ENCODE assay signal across 8 cellular contexts in the genomic region with DNA sequence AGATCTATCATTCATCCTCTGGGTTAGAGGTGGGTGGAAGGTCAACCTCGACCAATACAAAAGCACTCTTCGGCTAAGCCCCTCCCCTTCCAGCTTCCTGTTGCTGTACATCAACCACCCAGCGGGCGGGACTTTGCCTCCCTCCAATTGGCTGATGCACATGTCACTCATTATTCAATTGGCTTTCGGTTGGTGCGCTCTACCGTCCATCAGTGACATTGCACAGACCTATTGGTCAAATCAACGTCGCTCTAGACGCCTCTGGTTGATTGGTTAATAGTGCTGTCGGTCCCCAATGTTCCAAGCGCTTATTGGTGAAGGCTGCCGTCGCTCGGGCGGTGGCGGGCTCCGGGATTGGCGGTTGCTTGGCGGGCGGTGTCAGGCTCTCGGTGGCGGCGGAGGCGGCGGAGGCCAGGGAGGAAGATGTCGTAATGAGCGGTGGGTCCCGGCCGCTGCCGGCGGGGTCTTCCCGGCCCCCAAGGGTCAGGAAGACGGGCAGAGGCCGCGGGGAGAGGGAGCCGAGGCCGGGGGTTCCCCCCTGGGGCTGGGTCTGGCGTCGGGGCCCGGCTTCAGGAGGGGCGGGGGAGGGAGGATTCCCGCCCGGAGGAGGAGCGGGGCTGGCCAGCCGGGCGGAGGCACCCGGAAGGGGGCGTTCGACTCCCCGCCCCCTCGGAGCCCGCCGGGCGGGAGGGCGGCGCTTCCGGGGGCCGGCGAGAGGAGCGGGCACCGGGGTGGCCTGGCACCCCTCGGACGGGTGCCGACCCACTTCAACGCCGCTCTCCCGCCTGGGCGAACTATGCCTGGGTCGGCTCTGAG. TPM values are rescaled to one million over a fixed set of nuclear protein-coding genes. Genes with fewer than 3 reads are reported as not detected.
A peak's percentile ranks its signal among the peaks of the same experiment; 100 is the strongest.
DNase-seq lines count a peak whose midpoint lies in the region; ATAC-seq and TF ChIP-seq lines count a peak whose summit lies in the region.

A gene (plus strand): TSS at position 381 of the 816 bp plus-strand sequence. CDS start 51 bp downstream, at position 432.

- no peaks in the 10 kb centered on the region for H3K9me2 ChIP-seq in PC-3 (replicated peaks; ENCODE audit: low read length)

- no peaks in the 10 kb centered on the region for H4K20me1 ChIP-seq in PC-3 (ENCODE audit: low read length)

- H3K27ac ChIP-seq in PC-3 (ENCODE audit: low read length) (peak within 1 kb of the TSS; percentile 77), epithelial cell of prostate (peak within 1 kb of the TSS; percentile 84)

- H3K36me3 ChIP-seq in PC-3 (ENCODE audit: low read depth, low read length) (no peaks in the 10 kb centered on the region), mucosa of descending colon (ENCODE audit: low read depth) (peaks cover 3% of the 10 kb centered on the region)

- H3K4me2 ChIP-seq in PC-3 (ENCODE audit: low read length) = peak within 1 kb of the TSS; percentile 96

- H3K9ac ChIP-seq in PC-3 (ENCODE audit: low read length) = peak within 1 kb of the TSS; percentile 95

- TF ChIP-seq EP300 in Ishikawa (IDR thresholded peaks at IDR 0.05; ENCODE audit: borderline replicate concordance) = 0 out of 2 replicates have a peak, but pooled peaks have one; percentile 5

- no peaks in the 10 kb centered on the region for H3K27me3 ChIP-seq in PC-3 (ENCODE audit: low read length)

- H3F3A ChIP-seq in PC-3 (ENCODE audit: low read length, unreplicated experiment) = no peaks in the 10 kb centered on the region

- peak within 1 kb of the TSS; percentile 78 for H3K4me3 ChIP-seq in PC-3 (ENCODE audit: low read length)
- peak within 1 kb of the TSS; percentile 77 for H3K4me3 ChIP-seq in mucosa of descending colon

- peaks cover 41% of the 10 kb centered on the region for H3K79me2 ChIP-seq in PC-3 (ENCODE audit: low read length)

- CTCF ChIA-PET in PC-3 (lab: Charles Lee) = interaction anchor here (0.5 to 1.7 kb wide), 8 partner anchors 32 to 122 kb away, joined by 3 to 10 read pairs (median 6); a partner anchor contains a TSS

- H3K9me3 ChIP-seq in PC-3 (ENCODE audit: low read length) (no peaks in the 10 kb centered on the region), mucosa of descending colon (no peaks in the 10 kb centered on the region)

- TF ChIP-seq CTCF in PC-3 (conservative IDR thresholded peaks at IDR 0.05; ENCODE audit: low read depth, low read length) (no peak), mucosa of descending colon (IDR thresholded peaks at IDR 0.05) (no peak)

- POLR2A ChIA-PET in PC-3 (lab: Charles Lee; ENCODE audit: unreplicated experiment) = interaction anchor here (0.6 to 1.3 kb wide), 6 partner anchors 33 to 115 kb away, joined by 3 to 11 read pairs (median 4); a partner anchor contains a TSS

- intact Hi-C loops in PC-3 (cut with micrococcal nuclease) = loop anchor here (1.0 to 2.0 kb wide), 4 partner anchors 45 to 122 kb away; a partner anchor contains a TSS
- intact Hi-C loops in mucosa of descending colon (cut with DNase I, micrococcal nuclease) = no loop called here

- ATAC-seq in GM21576 (IDR thresholded peaks at IDR 0.05; ENCODE audit: unreplicated experiment) (peak; percentile 87), PC-3 (peak; percentile 90), mucosa of descending colon (peak; percentile 89)

- TF ChIP-seq RAD21 in Ishikawa (IDR thresholded peaks at IDR 0.05; ENCODE audit: low read depth) = no peak

- BruUV-seq in PC-3 (replicated peaks; lab: Mats Ljungman, UMichigan) = no TSS peak

- DNase-seq in DMS114 treated with DMSO at 0.1 percent for 48 hours (lab: John Stamatoyannopoulos, UW; ENCODE audit: unreplicated experiment) (peak; percentile 98), PC-3 (peak; percentile 100), activated T-cell treated with anti-CD3 and anti-CD28 coated beads for 48 hours (ENCODE audit: low read depth) (peak; percentile 97), epithelial cell of prostate (ENCODE audit: low read depth, low spot score) (peak; percentile 100), mucosa of descending colon (peak; percentile 99 to 100 (median 99))
- DNase-seq in stimulated activated CD8-positive, alpha-beta memory T cell treated with anti-CD3 and anti-CD28 coated beads, Interleukin-4, amount 100 ng/mL, for 24 hours (ENCODE audit: low read depth) = peak; percentile 95

- peak within 1 kb of the TSS; percentile 77 for H2AFZ ChIP-seq in PC-3 (ENCODE audit: low read length)

- H3K4me1 ChIP-seq in PC-3 (ENCODE audit: insufficient read depth, low read length) (peaks cover 30% of the 10 kb centered on the region), mucosa of descending colon (ENCODE audit: low read depth) (peaks cover 12% of the 10 kb centered on the region)

TF ChIP-seq in Ishikawa, 13 proteins besides CTCF, POLR2A, EP300 and RAD21:
- TF ChIP-seq EGR1 (IDR thresholded peaks at IDR 0.05) (no peak), TAF1 (IDR thresholded peaks at IDR 0.05; ENCODE audit: low read depth) (peak; percentile 77), YY1 (IDR thresholded peaks at IDR 0.05; ENCODE audit: low read depth) (0 out of 2 replicates have a peak, but pooled peaks have one; percentile 8), TCF12 (IDR thresholded peaks at IDR 0.05; ENCODE audit: low read depth) (peak; percentile 40), FOXM1 (IDR thresholded peaks at IDR 0.05; ENCODE audit: borderline replicate concordance, low read depth) (peak; percentile 70; the same call in 1 of the 2 replicates), ZBTB7A (IDR thresholded peaks at IDR 0.05; ENCODE audit: low read depth) (no peak; the same call in 1 of the 2 replicates), TEAD4 (IDR thresholded peaks at IDR 0.05) (no peak), CEBPB (IDR thresholded peaks at IDR 0.05) (peak; percentile 54; the same call in 1 of the 2 replicates), CREB1 (IDR thresholded peaks at IDR 0.05; ENCODE audit: low read depth) (peak; percentile 85), NFIC (IDR thresholded peaks at IDR 0.05) (no peak)
- TF ChIP-seq, protein P1, sequence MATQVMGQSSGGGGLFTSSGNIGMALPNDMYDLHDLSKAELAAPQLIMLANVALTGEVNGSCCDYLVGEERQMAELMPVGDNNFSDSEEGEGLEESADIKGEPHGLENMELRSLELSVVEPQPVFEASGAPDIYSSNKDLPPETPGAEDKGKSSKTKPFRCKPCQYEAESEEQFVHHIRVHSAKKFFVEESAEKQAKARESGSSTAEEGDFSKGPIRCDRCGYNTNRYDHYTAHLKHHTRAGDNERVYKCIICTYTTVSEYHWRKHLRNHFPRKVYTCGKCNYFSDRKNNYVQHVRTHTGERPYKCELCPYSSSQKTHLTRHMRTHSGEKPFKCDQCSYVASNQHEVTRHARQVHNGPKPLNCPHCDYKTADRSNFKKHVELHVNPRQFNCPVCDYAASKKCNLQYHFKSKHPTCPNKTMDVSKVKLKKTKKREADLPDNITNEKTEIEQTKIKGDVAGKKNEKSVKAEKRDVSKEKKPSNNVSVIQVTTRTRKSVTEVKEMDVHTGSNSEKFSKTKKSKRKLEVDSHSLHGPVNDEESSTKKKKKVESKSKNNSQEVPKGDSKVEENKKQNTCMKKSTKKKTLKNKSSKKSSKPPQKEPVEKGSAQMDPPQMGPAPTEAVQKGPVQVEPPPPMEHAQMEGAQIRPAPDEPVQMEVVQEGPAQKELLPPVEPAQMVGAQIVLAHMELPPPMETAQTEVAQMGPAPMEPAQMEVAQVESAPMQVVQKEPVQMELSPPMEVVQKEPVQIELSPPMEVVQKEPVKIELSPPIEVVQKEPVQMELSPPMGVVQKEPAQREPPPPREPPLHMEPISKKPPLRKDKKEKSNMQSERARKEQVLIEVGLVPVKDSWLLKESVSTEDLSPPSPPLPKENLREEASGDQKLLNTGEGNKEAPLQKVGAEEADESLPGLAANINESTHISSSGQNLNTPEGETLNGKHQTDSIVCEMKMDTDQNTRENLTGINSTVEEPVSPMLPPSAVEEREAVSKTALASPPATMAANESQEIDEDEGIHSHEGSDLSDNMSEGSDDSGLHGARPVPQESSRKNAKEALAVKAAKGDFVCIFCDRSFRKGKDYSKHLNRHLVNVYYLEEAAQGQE (IDR thresholded peaks at IDR 0.05; ENCODE audit: low read depth) = no peak
- TF ChIP-seq, protein P2, sequence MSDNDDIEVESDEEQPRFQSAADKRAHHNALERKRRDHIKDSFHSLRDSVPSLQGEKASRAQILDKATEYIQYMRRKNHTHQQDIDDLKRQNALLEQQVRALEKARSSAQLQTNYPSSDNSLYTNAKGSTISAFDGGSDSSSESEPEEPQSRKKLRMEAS (IDR thresholded peaks at IDR 0.05) = peak; percentile 57; the same call in 1 of the 2 replicates
- TF ChIP-seq, protein P3, sequence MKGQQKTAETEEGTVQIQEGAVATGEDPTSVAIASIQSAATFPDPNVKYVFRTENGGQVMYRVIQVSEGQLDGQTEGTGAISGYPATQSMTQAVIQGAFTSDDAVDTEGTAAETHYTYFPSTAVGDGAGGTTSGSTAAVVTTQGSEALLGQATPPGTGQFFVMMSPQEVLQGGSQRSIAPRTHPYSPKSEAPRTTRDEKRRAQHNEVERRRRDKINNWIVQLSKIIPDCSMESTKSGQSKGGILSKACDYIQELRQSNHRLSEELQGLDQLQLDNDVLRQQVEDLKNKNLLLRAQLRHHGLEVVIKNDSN (IDR thresholded peaks at IDR 0.05) = no peak

RNA-seq across cellular contexts. Expression of the gene that starts here (rescaled TPM):
- total RNA-seq in PC-3 (2014; rRNA removed) (3.9 and 6.5 TPM in 2 replicates), mucosa of descending colon (10 to 100 TPM; 21.7 to 24.2 (median 21.7) TPM)

Comparison
In these comparisons a context has a peak if more than half of its experiments do, and no peak if none do; other contexts are left out.
1. Peak in every context shown above with its lines: DNase-seq, ATAC-seq, H3K4me3 ChIP-seq and H3K27ac ChIP-seq.